In genomic region chr9:130185494-130186005, GRCh38 we compare ENCODE assay signal across 10 cellular contexts. TPM values are rescaled to one million over a fixed set of nuclear protein-coding genes. Genes with fewer than 3 reads are reported as not detected.
DNase-seq lines count a peak whose midpoint lies in the region; ATAC-seq and TF ChIP-seq lines count a peak whose summit lies in the region.
"Had no signal": no experiment of that assay in that cellular context is flagged by ENCODE, and none has a peak within 500 bp of the region (broad histone marks: within the 10 kb centered on the region; RNA-seq: fewer than 3 reads in every experiment).

No MANE protein-coding gene starts in this region.

- no peaks in the 10 kb centered on the region for H3K9me3 ChIP-seq in HUES64 (ENCODE audit: insufficient read depth, low read depth, low read length)
- H3K9me3 ChIP-seq in stomach smooth muscle (ENCODE audit: control insufficient read depth in 2 of 2, low read length in 2 of 2): no peaks in the 10 kb centered on the region

- peak; percentile 41 for DNase-seq in astrocyte of the spinal cord (ENCODE audit: low read depth, low spot score)
- peak; percentile 64 for DNase-seq in iPS-NIHi11 (ENCODE audit: low spot score)
- no peak for DNase-seq in stimulated activated effector memory CD8-positive, alpha-beta T cell treated with anti-CD3 and anti-CD28 coated beads, Interleukin-12 subunit alpha, Interleukin-12 subunit beta, amount 100 ng/mL, for 72 hours (ENCODE audit: low spot score in 2 of 2)
- DNase-seq in SKM-1 (lab: John Stamatoyannopoulos, UW; ENCODE audit: unreplicated experiment): no peak
- DNase-seq in LoVo (ENCODE audit: low spot score): no peak
- no peak for DNase-seq in stimulated activated naive CD4-positive, alpha-beta T cell treated with Interleukin-2 at 50 U/mL for 16 hours (lab: John Stamatoyannopoulos, UW)
- DNase-seq: DND-41; stimulated activated CD8-positive, alpha-beta memory T cell treated with anti-CD3 and anti-CD28 coated beads, Interleukin-4, amount 100 ng/mL, for 48 hours had no signal

- no peak for ATAC-seq in stimulated activated effector memory CD8-positive, alpha-beta T cell treated with anti-CD3 and anti-CD28 coated beads, Interleukin-12 subunit alpha, Interleukin-12 subunit beta, amount 100 ng/mL, for 72 hours

- TF ChIP-seq CTCF in astrocyte of the spinal cord (IDR thresholded peaks at IDR 0.05; ENCODE audit: low read depth, low read length): no peak

- in situ Hi-C loops in astrocyte of the spinal cord (cut with HindIII; ENCODE audit: low sequenced_read_pairs): no loop called here

- peak overlapping the region; percentile 59; the same call in 1 of the 2 replicates for H3K27ac ChIP-seq in HUES64 (ENCODE audit: low read depth, low read length)
- peak overlapping the region; percentile 98 for H3K27ac ChIP-seq in stomach smooth muscle (ENCODE audit: low read length)

- 45% methylated on average over 17 of the region's 17 CpGs for WGBS in HUES64

- H3K27me3 ChIP-seq in HUES64 (ENCODE audit: insufficient read depth, low read length) (no peaks in the 10 kb centered on the region), stomach smooth muscle (ENCODE audit: control insufficient read depth in 1 of 2, insufficient read depth in 2 of 2, low read length in 2 of 2) (no peaks in the 10 kb centered on the region)

- H3K9ac ChIP-seq in HUES64 (ENCODE audit: low read depth, low read length) (0 out of 2 replicates have a peak overlapping the region, but pooled peaks have one; percentile 20), stomach smooth muscle (ENCODE audit: low read length in 2 of 2) (peak overlapping the region; percentile 78 to 89)

- H3K27ac Mint-ChIP-seq in stimulated activated effector memory CD8-positive, alpha-beta T cell treated with anti-CD3 and anti-CD28 coated beads, Interleukin-12 subunit alpha, Interleukin-12 subunit beta, amount 100 ng/mL, for 72 hours: no peak overlapping the region

- H3K4me1 Mint-ChIP-seq in stimulated activated effector memory CD8-positive, alpha-beta T cell treated with anti-CD3 and anti-CD28 coated beads, Interleukin-12 subunit alpha, Interleukin-12 subunit beta, amount 100 ng/mL, for 72 hours: peaks cover 37% of the 10 kb centered on the region

- H3K4me3 ChIP-seq in HUES64 (ENCODE audit: low read length) (no peak overlapping the region), astrocyte of the spinal cord (ENCODE audit: low read depth, low read length) (no peak overlapping the region), stomach smooth muscle (ENCODE audit: low read length in 2 of 2) (peak overlapping the region; percentile 54 to 78)

- no peaks in the 10 kb centered on the region for H3K36me3 Mint-ChIP-seq in stimulated activated effector memory CD8-positive, alpha-beta T cell treated with anti-CD3 and anti-CD28 coated beads, Interleukin-12 subunit alpha, Interleukin-12 subunit beta, amount 100 ng/mL, for 72 hours

- no peaks in the 10 kb centered on the region for H3K36me3 ChIP-seq in HUES64 (ENCODE audit: insufficient read depth, low read length)
- H3K36me3 ChIP-seq in stomach smooth muscle (ENCODE audit: control insufficient read depth in 2 of 2, insufficient read depth in 2 of 2, low read length in 2 of 2): no peaks in the 10 kb centered on the region

- H3K4me1 ChIP-seq in HUES64 (ENCODE audit: insufficient read depth, low read length) (peaks cover 32% of the 10 kb centered on the region), stomach smooth muscle (ENCODE audit: control insufficient read depth, insufficient read depth, low read length) (peaks cover 90% of the 10 kb centered on the region)

- no peaks in the 10 kb centered on the region for H3K9me3 Mint-ChIP-seq in stimulated activated effector memory CD8-positive, alpha-beta T cell treated with anti-CD3 and anti-CD28 coated beads, Interleukin-12 subunit alpha, Interleukin-12 subunit beta, amount 100 ng/mL, for 72 hours

- H3K4me3 Mint-ChIP-seq in stimulated activated effector memory CD8-positive, alpha-beta T cell treated with anti-CD3 and anti-CD28 coated beads, Interleukin-12 subunit alpha, Interleukin-12 subunit beta, amount 100 ng/mL, for 72 hours: no peak overlapping the region

RNA-seq across cellular contexts. Expression of gene NCS1, which starts 13.3 kb away (rescaled TPM):
- 20.3 TPM for polyA plus RNA-seq in HUES64 (2013, experiment 1 of 2)
- polyA plus RNA-seq in HUES64 (2013, experiment 2 of 2): 24.7 TPM

Comparison
In these comparisons a context has a peak if more than half of its experiments do, and no peak if none do; other contexts are left out.
1. H3K4me3 ChIP-seq: peak in stomach smooth muscle (2 of 2); none in HUES64 (single experiment) and astrocyte of the spinal cord (single experiment).
2. DNase-seq: peak in astrocyte of the spinal cord (single experiment) and iPS-NIHi11 (single experiment); none in stimulated activated effector memory CD8-positive, alpha-beta T cell treated with anti-CD3 and anti-CD28 coated beads, Interleukin-12 subunit alpha, Interleukin-12 subunit beta, amount 100 ng/mL, for 72 hours (0 of 2), SKM-1 (single experiment), LoVo (single experiment) and stimulated activated naive CD4-positive, alpha-beta T cell treated with Interleukin-2 at 50 U/mL for 16 hours (single experiment).